1 cellular context compared by ENCODE assay signal in the genomic region with DNA sequence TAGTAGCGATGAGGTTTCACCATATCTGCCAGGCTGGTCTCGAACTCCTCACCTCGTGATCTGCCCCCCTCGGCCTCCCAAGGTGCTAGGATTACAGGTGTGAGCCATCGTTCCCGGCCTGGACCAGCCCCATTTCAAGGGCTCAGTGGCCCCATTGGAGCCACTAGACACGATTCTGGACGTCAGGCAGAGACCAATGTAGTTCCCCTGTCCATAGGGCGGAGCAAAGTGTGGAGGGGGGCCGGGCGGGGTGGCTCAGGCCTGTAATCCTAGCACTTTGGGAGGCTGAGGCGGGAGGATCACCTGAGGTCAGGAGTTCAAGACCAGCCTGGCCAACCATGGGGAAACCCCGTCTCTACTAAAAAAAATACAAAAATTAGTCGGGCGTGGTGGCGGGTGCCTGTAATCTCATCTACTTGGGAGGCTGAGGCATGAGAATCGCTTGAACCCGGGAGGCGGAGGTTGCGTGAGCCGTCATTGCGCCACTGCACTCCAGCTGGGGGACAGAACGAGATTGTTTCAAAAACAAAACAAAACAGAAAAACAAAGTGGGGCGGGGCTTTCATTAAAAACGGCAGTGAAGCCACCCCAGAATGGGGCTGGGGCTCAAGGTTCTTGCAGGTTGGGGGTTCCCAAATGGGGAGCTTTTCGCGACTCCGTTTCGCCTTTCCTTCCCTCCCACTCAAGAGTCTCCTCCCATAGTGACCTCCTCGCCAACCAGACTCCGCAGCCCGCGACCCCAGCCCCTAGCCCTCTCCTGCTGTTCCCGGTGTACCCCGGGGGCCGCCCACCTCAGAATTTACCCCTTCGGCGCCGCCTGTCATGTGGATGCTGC.
TF ChIP-seq lines count a peak whose summit lies in the region.

No MANE protein-coding gene starts in this region.

TF ChIP-seq in K562, 482 proteins besides CTCF, POLR2A, EP300 and RAD21 (continued from another document and continues in another):
- TF ChIP-seq PBX2 (CRISPR knock-in tag; IDR thresholded peaks at IDR 0.05; ENCODE audit: low read depth) (no peak), PBX2 (tag; conservative IDR thresholded peaks at IDR 0.05; ENCODE audit: low read depth) (peak; percentile 99), COPS2 (conservative IDR thresholded peaks at IDR 0.05) (no peak), PYGO2 (tag; IDR thresholded peaks at IDR 0.05) (no peak), DMBX1 (CRISPR knock-in tag; IDR thresholded peaks at IDR 0.05; ENCODE audit: borderline replicate concordance) (no peak), PCBP2 (IDR thresholded peaks at IDR 0.05; ENCODE audit: low read depth, low read length, poor library complexity, severe bottlenecking) (no peak), CC2D1A (IDR thresholded peaks at IDR 0.05) (peak; percentile 66), TAF1 (IDR thresholded peaks at IDR 0.05; ENCODE audit: control insufficient read depth, extremely low read depth, insufficient read depth, low read length, severe bottlenecking) (no peak), PML (IDR thresholded peaks at IDR 0.05; ENCODE audit: low read length) (no peak), SUPT5H (IDR thresholded peaks at IDR 0.05) (no peak), CBX8 (IDR thresholded peaks at IDR 0.05; ENCODE audit: borderline replicate concordance, extremely low read depth, low read depth, low read length, poor library complexity, severe bottlenecking) (no peak), PATZ1 (CRISPR knock-in tag; IDR thresholded peaks at IDR 0.05; ENCODE audit: borderline replicate concordance) (no peak), FOXO4 (CRISPR knock-in tag; IDR thresholded peaks at IDR 0.05) (no peak), ZFP36 (IDR thresholded peaks at IDR 0.05; ENCODE audit: low read depth, low read length, partially characterized antibody) (no peak), TOE1 (IDR thresholded peaks at IDR 0.05; ENCODE audit: borderline replicate concordance) (peak; percentile 70), TOE1 (CRISPR knock-in tag; IDR thresholded peaks at IDR 0.05; ENCODE audit: borderline replicate concordance, low read depth) (no peak), ZNF583 (CRISPR knock-in tag; IDR thresholded peaks at IDR 0.05) (no peak), TRIM28 (IDR thresholded peaks at IDR 0.05) (peak; percentile 57; the same call in 1 of the 2 replicates), XRCC5 (IDR thresholded peaks at IDR 0.05; ENCODE audit: low read depth, low read length) (no peak), C11orf30 (IDR thresholded peaks at IDR 0.05; ENCODE audit: low read depth) (no peak)
- TF ChIP-seq, protein P1, sequence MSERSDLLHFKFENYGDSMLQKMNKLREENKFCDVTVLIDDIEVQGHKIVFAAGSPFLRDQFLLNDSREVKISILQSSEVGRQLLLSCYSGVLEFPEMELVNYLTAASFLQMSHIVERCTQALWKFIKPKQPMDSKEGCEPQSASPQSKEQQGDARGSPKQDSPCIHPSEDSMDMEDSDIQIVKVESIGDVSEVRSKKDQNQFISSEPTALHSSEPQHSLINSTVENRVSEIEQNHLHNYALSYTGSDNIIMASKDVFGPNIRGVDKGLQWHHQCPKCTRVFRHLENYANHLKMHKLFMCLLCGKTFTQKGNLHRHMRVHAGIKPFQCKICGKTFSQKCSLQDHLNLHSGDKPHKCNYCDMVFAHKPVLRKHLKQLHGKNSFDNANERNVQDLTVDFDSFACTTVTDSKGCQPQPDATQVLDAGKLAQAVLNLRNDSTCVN (CRISPR knock-in tag; IDR thresholded peaks at IDR 0.05): no peak
- TF ChIP-seq, protein P2, sequence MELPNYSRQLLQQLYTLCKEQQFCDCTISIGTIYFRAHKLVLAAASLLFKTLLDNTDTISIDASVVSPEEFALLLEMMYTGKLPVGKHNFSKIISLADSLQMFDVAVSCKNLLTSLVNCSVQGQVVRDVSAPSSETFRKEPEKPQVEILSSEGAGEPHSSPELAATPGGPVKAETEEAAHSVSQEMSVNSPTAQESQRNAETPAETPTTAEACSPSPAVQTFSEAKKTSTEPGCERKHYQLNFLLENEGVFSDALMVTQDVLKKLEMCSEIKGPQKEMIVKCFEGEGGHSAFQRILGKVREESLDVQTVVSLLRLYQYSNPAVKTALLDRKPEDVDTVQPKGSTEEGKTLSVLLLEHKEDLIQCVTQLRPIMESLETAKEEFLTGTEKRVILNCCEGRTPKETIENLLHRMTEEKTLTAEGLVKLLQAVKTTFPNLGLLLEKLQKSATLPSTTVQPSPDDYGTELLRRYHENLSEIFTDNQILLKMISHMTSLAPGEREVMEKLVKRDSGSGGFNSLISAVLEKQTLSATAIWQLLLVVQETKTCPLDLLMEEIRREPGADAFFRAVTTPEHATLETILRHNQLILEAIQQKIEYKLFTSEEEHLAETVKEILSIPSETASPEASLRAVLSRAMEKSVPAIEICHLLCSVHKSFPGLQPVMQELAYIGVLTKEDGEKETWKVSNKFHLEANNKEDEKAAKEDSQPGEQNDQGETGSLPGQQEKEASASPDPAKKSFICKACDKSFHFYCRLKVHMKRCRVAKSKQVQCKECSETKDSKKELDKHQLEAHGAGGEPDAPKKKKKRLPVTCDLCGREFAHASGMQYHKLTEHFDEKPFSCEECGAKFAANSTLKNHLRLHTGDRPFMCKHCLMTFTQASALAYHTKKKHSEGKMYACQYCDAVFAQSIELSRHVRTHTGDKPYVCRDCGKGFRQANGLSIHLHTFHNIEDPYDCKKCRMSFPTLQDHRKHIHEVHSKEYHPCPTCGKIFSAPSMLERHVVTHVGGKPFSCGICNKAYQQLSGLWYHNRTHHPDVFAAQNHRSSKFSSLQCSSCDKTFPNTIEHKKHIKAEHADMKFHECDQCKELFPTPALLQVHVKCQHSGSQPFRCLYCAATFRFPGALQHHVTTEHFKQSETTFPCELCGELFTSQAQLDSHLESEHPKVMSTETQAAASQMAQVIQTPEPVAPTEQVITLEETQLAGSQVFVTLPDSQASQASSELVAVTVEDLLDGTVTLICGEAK (IDR thresholded peaks at IDR 0.05): peak; percentile 56
- TF ChIP-seq, protein P2 (CRISPR knock-in tag; IDR thresholded peaks at IDR 0.05): no peak
- TF ChIP-seq, protein P3, sequence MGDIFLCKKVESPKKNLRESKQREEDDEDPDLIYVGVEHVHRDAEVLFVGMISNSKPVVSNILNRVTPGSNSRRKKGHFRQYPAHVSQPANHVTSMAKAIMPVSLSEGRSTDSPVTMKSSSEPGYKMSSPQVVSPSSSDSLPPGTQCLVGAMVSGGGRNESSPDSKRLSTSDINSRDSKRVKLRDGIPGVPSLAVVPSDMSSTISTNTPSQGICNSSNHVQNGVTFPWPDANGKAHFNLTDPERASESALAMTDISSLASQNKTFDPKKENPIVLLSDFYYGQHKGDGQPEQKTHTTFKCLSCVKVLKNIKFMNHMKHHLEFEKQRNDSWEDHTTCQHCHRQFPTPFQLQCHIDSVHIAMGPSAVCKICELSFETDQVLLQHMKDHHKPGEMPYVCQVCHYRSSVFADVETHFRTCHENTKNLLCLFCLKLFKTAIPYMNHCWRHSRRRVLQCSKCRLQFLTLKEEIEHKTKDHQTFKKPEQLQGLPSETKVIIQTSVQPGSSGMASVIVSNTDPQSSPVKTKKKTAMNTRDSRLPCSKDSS (IDR thresholded peaks at IDR 0.05; ENCODE audit: low read depth, partially characterized antibody): no peak
- TF ChIP-seq, protein P4, sequence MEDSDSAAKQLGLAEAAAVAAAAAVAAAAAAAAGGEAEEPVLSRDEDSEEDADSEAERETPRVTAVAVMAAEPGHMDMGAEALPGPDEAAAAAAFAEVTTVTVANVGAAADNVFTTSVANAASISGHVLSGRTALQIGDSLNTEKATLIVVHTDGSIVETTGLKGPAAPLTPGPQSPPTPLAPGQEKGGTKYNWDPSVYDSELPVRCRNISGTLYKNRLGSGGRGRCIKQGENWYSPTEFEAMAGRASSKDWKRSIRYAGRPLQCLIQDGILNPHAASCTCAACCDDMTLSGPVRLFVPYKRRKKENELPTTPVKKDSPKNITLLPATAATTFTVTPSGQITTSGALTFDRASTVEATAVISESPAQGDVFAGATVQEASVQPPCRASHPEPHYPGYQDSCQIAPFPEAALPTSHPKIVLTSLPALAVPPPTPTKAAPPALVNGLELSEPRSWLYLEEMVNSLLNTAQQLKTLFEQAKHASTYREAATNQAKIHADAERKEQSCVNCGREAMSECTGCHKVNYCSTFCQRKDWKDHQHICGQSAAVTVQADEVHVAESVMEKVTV (CRISPR knock-in tag; IDR thresholded peaks at IDR 0.05): no peak
- TF ChIP-seq, protein P5, sequence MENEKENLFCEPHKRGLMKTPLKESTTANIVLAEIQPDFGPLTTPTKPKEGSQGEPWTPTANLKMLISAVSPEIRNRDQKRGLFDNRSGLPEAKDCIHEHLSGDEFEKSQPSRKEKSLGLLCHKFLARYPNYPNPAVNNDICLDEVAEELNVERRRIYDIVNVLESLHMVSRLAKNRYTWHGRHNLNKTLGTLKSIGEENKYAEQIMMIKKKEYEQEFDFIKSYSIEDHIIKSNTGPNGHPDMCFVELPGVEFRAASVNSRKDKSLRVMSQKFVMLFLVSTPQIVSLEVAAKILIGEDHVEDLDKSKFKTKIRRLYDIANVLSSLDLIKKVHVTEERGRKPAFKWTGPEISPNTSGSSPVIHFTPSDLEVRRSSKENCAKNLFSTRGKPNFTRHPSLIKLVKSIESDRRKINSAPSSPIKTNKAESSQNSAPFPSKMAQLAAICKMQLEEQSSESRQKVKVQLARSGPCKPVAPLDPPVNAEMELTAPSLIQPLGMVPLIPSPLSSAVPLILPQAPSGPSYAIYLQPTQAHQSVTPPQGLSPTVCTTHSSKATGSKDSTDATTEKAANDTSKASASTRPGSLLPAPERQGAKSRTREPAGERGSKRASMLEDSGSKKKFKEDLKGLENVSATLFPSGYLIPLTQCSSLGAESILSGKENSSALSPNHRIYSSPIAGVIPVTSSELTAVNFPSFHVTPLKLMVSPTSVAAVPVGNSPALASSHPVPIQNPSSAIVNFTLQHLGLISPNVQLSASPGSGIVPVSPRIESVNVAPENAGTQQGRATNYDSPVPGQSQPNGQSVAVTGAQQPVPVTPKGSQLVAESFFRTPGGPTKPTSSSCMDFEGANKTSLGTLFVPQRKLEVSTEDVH (IDR thresholded peaks at IDR 0.05; ENCODE audit: low read depth, partially characterized antibody): no peak
